ENCODE assay signal across 9 cellular contexts in genomic region chr2:7118606-7119503, GRCh38.
DNase-seq lines count a peak whose midpoint lies in the region; ATAC-seq and TF ChIP-seq lines count a peak whose summit lies in the region.
"Had no signal": no experiment of that assay in that cellular context is flagged by ENCODE, and none has a peak within 500 bp of the region (broad histone marks: within the 10 kb centered on the region; RNA-seq: fewer than 3 reads in every experiment).

No MANE protein-coding gene starts in this region.

- H3K4me1 ChIP-seq in right lobe of liver: no peaks in the 10 kb centered on the region

- intact Hi-C loops in right lobe of liver (cut with DNase I): no loop called here

- H3K27me3 ChIP-seq in right lobe of liver: no peaks in the 10 kb centered on the region
- H3K27me3 ChIP-seq: neutrophil had no signal

- ATAC-seq in right lobe of liver (no peak), HG02623 (IDR thresholded peaks at IDR 0.05; ENCODE audit: unreplicated experiment) (no peak), GM18867 (IDR thresholded peaks at IDR 0.05; ENCODE audit: unreplicated experiment) (no peak)

- 62% methylated on average over 6 of the region's 9 CpGs for WGBS in right lobe of liver (ENCODE audit: insufficient coverage, low coverage, low lambda C conversion rate, missing lambda C conversion rate)

- no peaks in the 10 kb centered on the region for H3K9me3 ChIP-seq in right lobe of liver
- H3K9me3 ChIP-seq: neutrophil had no signal

- no peak overlapping the region for H3K4me3 ChIP-seq in right lobe of liver

- TF ChIP-seq CTCF in right lobe of liver (IDR thresholded peaks at IDR 0.05): peak; percentile 8 to 38 (median 28)

- TF ChIP-seq POLR2A in right lobe of liver (IDR thresholded peaks at IDR 0.05): no peak

- H3K36me3 ChIP-seq in right lobe of liver: no peaks in the 10 kb centered on the region
- H3K36me3 ChIP-seq: neutrophil had no signal

- no peak overlapping the region for H3K27ac ChIP-seq in right lobe of liver
- H3K27ac ChIP-seq: neutrophil had no signal

- DNase-seq in NOMO-1 (lab: John Stamatoyannopoulos, UW; ENCODE audit: unreplicated experiment in 2 of 2) (peak; percentile 5 to 30), NOMO-1 treated with dmso at 0.1 percent for 144 hours (lab: John Stamatoyannopoulos, UW; ENCODE audit: unreplicated experiment) (no peak), NCI-H2081 treated with DMSO at 0.1 percent for 48 hours (lab: John Stamatoyannopoulos, UW) (peak; percentile 26), astrocyte of the hippocampus (ENCODE audit: low read depth, low spot score) (peak; percentile 78), right lobe of liver (no peak), mucosa of gallbladder (ENCODE audit: low spot score) (no peak)

Comparison
In these comparisons a context has a peak if more than half of its experiments do, and no peak if none do; other contexts are left out.
1. DNase-seq: peak in NOMO-1 (2 of 2), NCI-H2081 treated with DMSO at 0.1 percent for 48 hours (single experiment) and astrocyte of the hippocampus (single experiment); none in NOMO-1 treated with dmso at 0.1 percent for 144 hours (single experiment), right lobe of liver (0 of 3) and mucosa of gallbladder (single experiment).